ENCODE assay signal across 26 cellular contexts in genomic region chr1:36303244-36303643, GRCh38. TPM values are rescaled to one million over a fixed set of nuclear protein-coding genes. Genes with fewer than 3 reads are reported as not detected.
DNase-seq lines count a peak whose midpoint lies in the region; ATAC-seq and TF ChIP-seq lines count a peak whose summit lies in the region.
"Had no signal": no experiment of that assay in that cellular context is flagged by ENCODE, and none has a peak within 500 bp of the region (broad histone marks: within the 10 kb centered on the region; RNA-seq: fewer than 3 reads in every experiment).

No MANE protein-coding gene starts in this region.

- no peak for TF ChIP-seq CTCF in H9 (conservative IDR thresholded peaks at IDR 0.05)

- no peaks in the 10 kb centered on the region for H3K27me3 Mint-ChIP-seq in activated CD4-positive, alpha-beta T cell treated with anti-CD3 and anti-CD28 coated beads for 36 hours
- H3K27me3 Mint-ChIP-seq in H9 (ENCODE audit: low read depth): no peaks in the 10 kb centered on the region; the same call in 1 of the 2 replicates
- H3K27me3 Mint-ChIP-seq in activated naive CD8-positive, alpha-beta T cell: no peaks in the 10 kb centered on the region
- no peaks in the 10 kb centered on the region for H3K27me3 Mint-ChIP-seq in naive B cell
- H3K27me3 Mint-ChIP-seq: CD8-positive, alpha-beta memory T cell had no signal

- H3K4me2 ChIP-seq in H9 (ENCODE audit: insufficient read depth, insufficient read length, low read length): no peak overlapping the region

- no peak overlapping the region for H3K9ac ChIP-seq in H9 (ENCODE audit: extremely low read depth, insufficient read length, low read length)
- H3K9ac ChIP-seq: GM23248 had no signal

- H3K4ac ChIP-seq in H9 (ENCODE audit: low read depth, low read length): no peak overlapping the region

- H3K27ac ChIP-seq in H9 (ENCODE audit: insufficient read length, low read depth, low read length): no peak overlapping the region
- H3K27ac ChIP-seq: GM23248, lower lobe of right lung, right lobe of liver had no signal

- H3K4me1 ChIP-seq in H9 (ENCODE audit: insufficient read depth, low read length): peaks cover 3% of the 10 kb centered on the region; the same call in 1 of the 2 replicates

- no peak overlapping the region for H3K14ac ChIP-seq in H9 (ENCODE audit: insufficient read depth, low read length)

- H3K56ac ChIP-seq in H9 (ENCODE audit: insufficient read length, low read depth, low read length): no peak overlapping the region

- peaks cover 65% of the 10 kb centered on the region for H3K36me3 Mint-ChIP-seq in activated CD4-positive, alpha-beta T cell treated with anti-CD3 and anti-CD28 coated beads for 36 hours (ENCODE audit: low read depth)
- H3K36me3 Mint-ChIP-seq in H9 (ENCODE audit: insufficient read depth in 1 of 3, low read depth in 3 of 3) (peaks cover 29 to 67% (median 59%) of the 10 kb centered on the region in 3 experiments; a peak in 6 of 7 replicates), naive B cell (peaks cover 8 to 30% of the 10 kb centered on the region in 2 donors)
- peaks cover 11% of the 10 kb centered on the region for H3K36me3 Mint-ChIP-seq in activated naive CD8-positive, alpha-beta T cell

- H3K9me3 ChIP-seq in H9 (ENCODE audit: control insufficient read depth, low read depth, low read length): no peaks in the 10 kb centered on the region
- H3K9me3 ChIP-seq: lower lobe of right lung, mucosa of descending colon, Peyer's patch, right lobe of liver had no signal

- no peak overlapping the region for H2AK5ac ChIP-seq in H9 (ENCODE audit: insufficient read length, low read length)

- peak overlapping the region; percentile 48 for H3K27ac Mint-ChIP-seq in activated CD4-positive, alpha-beta T cell treated with anti-CD3 and anti-CD28 coated beads for 36 hours
- H3K27ac Mint-ChIP-seq in H9 (peak overlapping the region in 2 of 3 experiments; percentile 34 to 71; a peak in 1 of 7 replicates), naive B cell (peak overlapping the region in 4 of 6 donors; percentile 53 to 94 (median 68))
- H3K27ac Mint-ChIP-seq in activated naive CD8-positive, alpha-beta T cell: peak overlapping the region; percentile 34

- CTCF ChIA-PET in activated CD4-positive, alpha-beta T cell treated with anti-CD3 and anti-CD28 coated beads for 36 hours (lab: Charles Lee): interaction anchor here (0.5 to 1.8 kb wide), 3 partner anchors 17 to 117 kb away, joined by 3 to 5 read pairs (median 4); no protein-coding TSS in a partner anchor

- H2BK20ac ChIP-seq in H9 (ENCODE audit: low read depth, low read length, poor library complexity, severe bottlenecking): no peak overlapping the region

- H3K18ac ChIP-seq in H9 (ENCODE audit: insufficient read length, low read depth, low read length): no peak overlapping the region

- DNase-seq in activated CD4-positive, alpha-beta T cell treated with anti-CD3 and anti-CD28 coated beads for 36 hours: no peak
- DNase-seq in activated CD4-positive, alpha-beta T cell treated with anti-CD3 and anti-CD28 coated beads, Interleukin-2, amount 50 U/mL, for 48 hours: no peak
- DNase-seq in H9: no peak
- DNase-seq in naive B cell: no peak
- DNase-seq in left cardiac atrium: no peak
- DNase-seq in DMS53 (lab: John Stamatoyannopoulos, UW): no peak
- DNase-seq: 8988T; activated CD4-positive, alpha-beta T cell treated with anti-CD3 and anti-CD28 coated beads for 4 hours; activated gamma-delta T cell treated with Interleukin-2 at 50 U/mL for 16 hours; anterior cingulate cortex; CD8-positive, alpha-beta memory T cell; dorsolateral prefrontal cortex; GDM1; glutamatergic neuron; GM23248; KG1; kidney; lower lobe of right lung; NCI-H1436; NCI-H524; trophoblast cell had no signal

- H3K79me1 ChIP-seq in H9 (ENCODE audit: insufficient read depth, low read depth, low read length, poor library complexity, severe bottlenecking): no peaks in the 10 kb centered on the region

- H3K9me3 Mint-ChIP-seq in activated CD4-positive, alpha-beta T cell treated with anti-CD3 and anti-CD28 coated beads for 36 hours (ENCODE audit: low read depth): no peaks in the 10 kb centered on the region
- H3K9me3 Mint-ChIP-seq in H9 (no peaks in the 10 kb centered on the region), naive B cell (no peaks in the 10 kb centered on the region)
- H3K9me3 Mint-ChIP-seq in activated naive CD8-positive, alpha-beta T cell (ENCODE audit: low read depth): no peaks in the 10 kb centered on the region
- H3K9me3 Mint-ChIP-seq: CD8-positive, alpha-beta memory T cell had no signal

- H4K91ac ChIP-seq in H9 (ENCODE audit: insufficient read length, low read depth, low read length): no peak overlapping the region

- no peak overlapping the region for H3K23ac ChIP-seq in H9 (ENCODE audit: insufficient read length, low read depth, low read length)

- H3K4me1 Mint-ChIP-seq in activated CD4-positive, alpha-beta T cell treated with anti-CD3 and anti-CD28 coated beads for 36 hours: peaks cover 76% of the 10 kb centered on the region
- peaks cover 16 to 22% of the 10 kb centered on the region in 2 experiments for H3K4me1 Mint-ChIP-seq in H9
- peaks cover 49% of the 10 kb centered on the region for H3K4me1 Mint-ChIP-seq in activated naive CD8-positive, alpha-beta T cell (ENCODE audit: low read depth)
- H3K4me1 Mint-ChIP-seq in naive B cell: peaks cover 24 to 38% (median 31%) of the 10 kb centered on the region in 3 donors

- H3K79me2 ChIP-seq in H9 (ENCODE audit: insufficient read depth, low read length): no peaks in the 10 kb centered on the region

- H2BK15ac ChIP-seq in H9 (ENCODE audit: low read depth, low read length): no peak overlapping the region

- no peak overlapping the region for H2BK120ac ChIP-seq in H9 (ENCODE audit: low read depth, low read length, poor library complexity, severe bottlenecking)

- H3K4me3 Mint-ChIP-seq in activated CD4-positive, alpha-beta T cell treated with anti-CD3 and anti-CD28 coated beads for 36 hours: no peak overlapping the region
- no peak overlapping the region for H3K4me3 Mint-ChIP-seq in H9
- H3K4me3 Mint-ChIP-seq in activated naive CD8-positive, alpha-beta T cell: no peak overlapping the region
- peak overlapping the region in 1 of 8 donors; percentile 33 for H3K4me3 Mint-ChIP-seq in naive B cell

- H3K27me3 ChIP-seq in H9 (ENCODE audit: insufficient read depth, low read length): no peaks in the 10 kb centered on the region
- H3K27me3 ChIP-seq: dorsolateral prefrontal cortex, Peyer's patch, right lobe of liver had no signal

- POLR2A ChIA-PET in activated CD4-positive, alpha-beta T cell treated with anti-CD3 and anti-CD28 coated beads for 36 hours (lab: Charles Lee): interaction anchor here (1.0 kb wide), 1 partner anchor 21 kb away, joined by 3 read pairs; no protein-coding TSS in a partner anchor

- no peaks in the 10 kb centered on the region for H4K20me1 ChIP-seq in H9 (ENCODE audit: control insufficient read depth, insufficient read depth, insufficient read length)

- H2BK12ac ChIP-seq in H9 (ENCODE audit: insufficient read length, low read depth, low read length): no peak overlapping the region

- H2BK5ac ChIP-seq in H9 (ENCODE audit: insufficient read length, low read length): no peak overlapping the region

- ATAC-seq in activated CD4-positive, alpha-beta T cell treated with anti-CD3 and anti-CD28 coated beads for 36 hours: no peak
- ATAC-seq in naive B cell (ENCODE audit: low read depth in 2 of 2): no peak
- ATAC-seq in left cardiac atrium: no peak
- no peak for ATAC-seq in GM21447 (IDR thresholded peaks at IDR 0.05; ENCODE audit: unreplicated experiment)
- ATAC-seq: lower lobe of right lung, mucosa of descending colon, right lobe of liver had no signal

- no peak overlapping the region for H4K8ac ChIP-seq in H9 (replicated peaks; ENCODE audit: insufficient read length, low read depth, low read length)

- no peak overlapping the region for H3T11ph ChIP-seq in H9 (ENCODE audit: low read length)

- peaks cover 8% of the 10 kb centered on the region for H3K23me2 ChIP-seq in H9 (ENCODE audit: insufficient read length, low read depth, low read length, poor library complexity, severe bottlenecking)

- intact Hi-C loops in activated CD4-positive, alpha-beta T cell treated with anti-CD3 and anti-CD28 coated beads for 36 hours (cut with DNase I, micrococcal nuclease): no loop called here
- intact Hi-C loops in left cardiac atrium (cut with DNase I): no loop called here

- no peak overlapping the region for H4K5ac ChIP-seq in H9 (ENCODE audit: insufficient read length, low read depth, low read length)

- WGBS in H9 (ENCODE audit: extremely low coverage, insufficient read length, low lambda C conversion rate): no CpG with 5 or more reads among the region's 5 CpGs

- no peak overlapping the region for H2AFZ ChIP-seq in H9 (ENCODE audit: low read length)
- H2AFZ ChIP-seq: GM23248 had no signal

RNA-seq across cellular contexts. Expression of gene SH3D21, which starts 2.9 kb away (rescaled TPM):
- total RNA-seq in activated CD4-positive, alpha-beta T cell treated with anti-CD3 and anti-CD28 coated beads for 36 hours: 10 to 100 TPM; 26.2 to 33.0 TPM
- total RNA-seq in H9 (2021): 16.9 and 18.3 TPM in 2 replicates
- under 1 TPM in 4 of 6 donors, not detected in 2; 0.23 to 0.51 (median 0.36) TPM for polyA plus RNA-seq in naive B cell (ENCODE audit: low read depth in 6 of 6)
- total RNA-seq in left cardiac atrium: 1 to 10 TPM; 2.5 to 3.0 TPM
- polyA plus RNA-seq: CD8-positive, alpha-beta memory T cell had no signal

RNA-seq across cellular contexts. Expression of gene EVA1B, which starts 20.2 kb away (rescaled TPM):
- 1 to 10 TPM; 2.7 to 3.1 TPM for total RNA-seq in activated CD4-positive, alpha-beta T cell treated with anti-CD3 and anti-CD28 coated beads for 36 hours
- total RNA-seq in H9 (2021) (5.5 and 6.4 TPM in 2 replicates), left cardiac atrium (10 to 100 TPM; 15.6 to 16.7 TPM)
- 1 to 10 TPM in 1 of 6 donors, under 1 TPM in 3, not detected in 2; 0.52 to 1.3 (median 0.74) TPM for polyA plus RNA-seq in naive B cell (ENCODE audit: low read depth in 6 of 6)
